In genomic region chr14:40240456-40240855, GRCh38 we compare ENCODE assay signal across 15 cellular contexts.
"Had no signal": no experiment of that assay in that cellular context is flagged by ENCODE, and none has a peak within 500 bp of the region (broad histone marks: within the 10 kb centered on the region; RNA-seq: fewer than 3 reads in every experiment).

No MANE protein-coding gene starts in this region.

- DNase-seq: activated CD4-positive, alpha-beta T cell treated with anti-CD3 and anti-CD28 coated beads, Interleukin-2, amount 50 U/mL, for 48 hours; activated CD4-positive, CD25-positive, alpha-beta regulatory T cell treated with anti-CD3 and anti-CD28 coated beads, Interleukin-2, amount 50 U/mL, for 72 hours; activated CD8-positive, alpha-beta memory T cell treated with anti-CD3 and anti-CD28 coated beads, Interleukin-2, amount 10 ng/mL, durations not matched to agents 7 days and 5 days; activated gamma-delta T cell treated with Interleukin-2 at 50 U/mL for 16 hours; activated T-cell treated with anti-CD3 and anti-CD28 coated beads, Interleukin-2, amount 50 U/mL, for 48 hours; aorta; caudate nucleus; colonic mucosa; effector CD4-positive, alpha-beta T cell; left ventricle myocardium inferior; right lobe of liver had no signal

- H3K9me3 ChIP-seq: colonic mucosa, prostate gland, right lobe of liver had no signal

- H3K27ac ChIP-seq: colonic mucosa, left ventricle myocardium inferior, prostate gland, right lobe of liver, tibial nerve had no signal

- H3K36me3 ChIP-seq: colonic mucosa, left ventricle myocardium inferior, prostate gland, right lobe of liver, tibial nerve had no signal

- H3K4me3 ChIP-seq: colonic mucosa, left ventricle myocardium inferior, prostate gland, right lobe of liver, tibial nerve had no signal

- ATAC-seq: activated CD8-positive, alpha-beta memory T cell treated with anti-CD3 and anti-CD28 coated beads, Interleukin-2, amount 10 ng/mL, durations not matched to agents 7 days and 5 days; natural killer cell treated with Interleukin-12 subunit alpha and Interleukin-12 subunit beta and Interleukin-15 and Interleukin-18, amount 100 ng/mL, for 72 hours; right lobe of liver; stimulated activated effector memory CD8-positive, alpha-beta T cell treated with anti-CD3 and anti-CD28 coated beads, Interleukin-12 subunit alpha, Interleukin-12 subunit beta, amount 100 ng/mL, for 72 hours had no signal
